1 cellular context compared by ENCODE assay signal in the genomic region with DNA sequence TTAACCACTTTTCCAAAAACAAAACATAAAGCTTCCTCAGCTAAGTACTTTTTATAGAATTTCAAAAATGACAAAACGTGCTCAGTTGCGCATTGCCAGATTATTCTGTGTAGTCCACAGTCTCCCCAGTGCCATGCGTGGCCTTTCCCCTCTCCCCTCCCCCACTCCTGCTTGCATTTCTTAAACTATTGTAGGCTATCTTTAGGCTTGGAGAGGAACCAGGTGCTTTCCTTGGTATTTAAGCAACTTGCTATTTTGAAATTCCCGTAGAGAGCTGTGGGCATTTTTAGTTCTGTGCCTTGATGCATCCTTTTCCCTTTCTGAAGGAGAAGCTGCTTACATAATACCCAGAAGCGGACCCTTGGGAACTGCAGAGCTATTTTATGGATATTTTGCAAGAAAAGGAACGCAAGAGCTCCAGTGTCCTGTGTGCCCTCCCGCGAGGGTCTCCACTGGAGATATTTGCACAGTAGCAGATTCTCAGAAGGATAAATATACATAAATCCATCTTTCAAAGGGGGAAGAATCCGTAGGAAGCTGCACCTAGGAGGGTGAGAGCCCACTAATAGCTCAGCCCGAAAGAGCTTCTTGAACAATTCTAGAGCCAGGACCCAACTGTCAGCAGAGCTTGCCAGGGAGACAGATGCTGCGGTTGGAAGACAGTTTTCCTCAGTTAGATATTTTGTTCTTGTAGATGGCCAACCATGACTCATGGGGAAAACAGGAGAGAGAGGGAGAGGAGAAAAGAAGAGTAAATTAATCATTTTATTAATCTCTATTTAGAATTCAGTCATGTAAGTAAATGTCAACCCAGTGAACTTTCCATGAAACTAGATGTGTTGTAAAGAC.
TF ChIP-seq lines count a peak whose summit lies in the region.

No MANE protein-coding gene starts in this region.

TF ChIP-seq in GM23338, 12 proteins besides CTCF, POLR2A, EP300 and RAD21:
- TF ChIP-seq, protein P1, sequence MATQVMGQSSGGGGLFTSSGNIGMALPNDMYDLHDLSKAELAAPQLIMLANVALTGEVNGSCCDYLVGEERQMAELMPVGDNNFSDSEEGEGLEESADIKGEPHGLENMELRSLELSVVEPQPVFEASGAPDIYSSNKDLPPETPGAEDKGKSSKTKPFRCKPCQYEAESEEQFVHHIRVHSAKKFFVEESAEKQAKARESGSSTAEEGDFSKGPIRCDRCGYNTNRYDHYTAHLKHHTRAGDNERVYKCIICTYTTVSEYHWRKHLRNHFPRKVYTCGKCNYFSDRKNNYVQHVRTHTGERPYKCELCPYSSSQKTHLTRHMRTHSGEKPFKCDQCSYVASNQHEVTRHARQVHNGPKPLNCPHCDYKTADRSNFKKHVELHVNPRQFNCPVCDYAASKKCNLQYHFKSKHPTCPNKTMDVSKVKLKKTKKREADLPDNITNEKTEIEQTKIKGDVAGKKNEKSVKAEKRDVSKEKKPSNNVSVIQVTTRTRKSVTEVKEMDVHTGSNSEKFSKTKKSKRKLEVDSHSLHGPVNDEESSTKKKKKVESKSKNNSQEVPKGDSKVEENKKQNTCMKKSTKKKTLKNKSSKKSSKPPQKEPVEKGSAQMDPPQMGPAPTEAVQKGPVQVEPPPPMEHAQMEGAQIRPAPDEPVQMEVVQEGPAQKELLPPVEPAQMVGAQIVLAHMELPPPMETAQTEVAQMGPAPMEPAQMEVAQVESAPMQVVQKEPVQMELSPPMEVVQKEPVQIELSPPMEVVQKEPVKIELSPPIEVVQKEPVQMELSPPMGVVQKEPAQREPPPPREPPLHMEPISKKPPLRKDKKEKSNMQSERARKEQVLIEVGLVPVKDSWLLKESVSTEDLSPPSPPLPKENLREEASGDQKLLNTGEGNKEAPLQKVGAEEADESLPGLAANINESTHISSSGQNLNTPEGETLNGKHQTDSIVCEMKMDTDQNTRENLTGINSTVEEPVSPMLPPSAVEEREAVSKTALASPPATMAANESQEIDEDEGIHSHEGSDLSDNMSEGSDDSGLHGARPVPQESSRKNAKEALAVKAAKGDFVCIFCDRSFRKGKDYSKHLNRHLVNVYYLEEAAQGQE (IDR thresholded peaks at IDR 0.05; ENCODE audit: unreplicated experiment) = no peak
- no peak for TF ChIP-seq CREB1 (CRISPR knock-in tag; IDR thresholded peaks at IDR 0.05; ENCODE audit: low read depth)
- TF ChIP-seq, protein P2, sequence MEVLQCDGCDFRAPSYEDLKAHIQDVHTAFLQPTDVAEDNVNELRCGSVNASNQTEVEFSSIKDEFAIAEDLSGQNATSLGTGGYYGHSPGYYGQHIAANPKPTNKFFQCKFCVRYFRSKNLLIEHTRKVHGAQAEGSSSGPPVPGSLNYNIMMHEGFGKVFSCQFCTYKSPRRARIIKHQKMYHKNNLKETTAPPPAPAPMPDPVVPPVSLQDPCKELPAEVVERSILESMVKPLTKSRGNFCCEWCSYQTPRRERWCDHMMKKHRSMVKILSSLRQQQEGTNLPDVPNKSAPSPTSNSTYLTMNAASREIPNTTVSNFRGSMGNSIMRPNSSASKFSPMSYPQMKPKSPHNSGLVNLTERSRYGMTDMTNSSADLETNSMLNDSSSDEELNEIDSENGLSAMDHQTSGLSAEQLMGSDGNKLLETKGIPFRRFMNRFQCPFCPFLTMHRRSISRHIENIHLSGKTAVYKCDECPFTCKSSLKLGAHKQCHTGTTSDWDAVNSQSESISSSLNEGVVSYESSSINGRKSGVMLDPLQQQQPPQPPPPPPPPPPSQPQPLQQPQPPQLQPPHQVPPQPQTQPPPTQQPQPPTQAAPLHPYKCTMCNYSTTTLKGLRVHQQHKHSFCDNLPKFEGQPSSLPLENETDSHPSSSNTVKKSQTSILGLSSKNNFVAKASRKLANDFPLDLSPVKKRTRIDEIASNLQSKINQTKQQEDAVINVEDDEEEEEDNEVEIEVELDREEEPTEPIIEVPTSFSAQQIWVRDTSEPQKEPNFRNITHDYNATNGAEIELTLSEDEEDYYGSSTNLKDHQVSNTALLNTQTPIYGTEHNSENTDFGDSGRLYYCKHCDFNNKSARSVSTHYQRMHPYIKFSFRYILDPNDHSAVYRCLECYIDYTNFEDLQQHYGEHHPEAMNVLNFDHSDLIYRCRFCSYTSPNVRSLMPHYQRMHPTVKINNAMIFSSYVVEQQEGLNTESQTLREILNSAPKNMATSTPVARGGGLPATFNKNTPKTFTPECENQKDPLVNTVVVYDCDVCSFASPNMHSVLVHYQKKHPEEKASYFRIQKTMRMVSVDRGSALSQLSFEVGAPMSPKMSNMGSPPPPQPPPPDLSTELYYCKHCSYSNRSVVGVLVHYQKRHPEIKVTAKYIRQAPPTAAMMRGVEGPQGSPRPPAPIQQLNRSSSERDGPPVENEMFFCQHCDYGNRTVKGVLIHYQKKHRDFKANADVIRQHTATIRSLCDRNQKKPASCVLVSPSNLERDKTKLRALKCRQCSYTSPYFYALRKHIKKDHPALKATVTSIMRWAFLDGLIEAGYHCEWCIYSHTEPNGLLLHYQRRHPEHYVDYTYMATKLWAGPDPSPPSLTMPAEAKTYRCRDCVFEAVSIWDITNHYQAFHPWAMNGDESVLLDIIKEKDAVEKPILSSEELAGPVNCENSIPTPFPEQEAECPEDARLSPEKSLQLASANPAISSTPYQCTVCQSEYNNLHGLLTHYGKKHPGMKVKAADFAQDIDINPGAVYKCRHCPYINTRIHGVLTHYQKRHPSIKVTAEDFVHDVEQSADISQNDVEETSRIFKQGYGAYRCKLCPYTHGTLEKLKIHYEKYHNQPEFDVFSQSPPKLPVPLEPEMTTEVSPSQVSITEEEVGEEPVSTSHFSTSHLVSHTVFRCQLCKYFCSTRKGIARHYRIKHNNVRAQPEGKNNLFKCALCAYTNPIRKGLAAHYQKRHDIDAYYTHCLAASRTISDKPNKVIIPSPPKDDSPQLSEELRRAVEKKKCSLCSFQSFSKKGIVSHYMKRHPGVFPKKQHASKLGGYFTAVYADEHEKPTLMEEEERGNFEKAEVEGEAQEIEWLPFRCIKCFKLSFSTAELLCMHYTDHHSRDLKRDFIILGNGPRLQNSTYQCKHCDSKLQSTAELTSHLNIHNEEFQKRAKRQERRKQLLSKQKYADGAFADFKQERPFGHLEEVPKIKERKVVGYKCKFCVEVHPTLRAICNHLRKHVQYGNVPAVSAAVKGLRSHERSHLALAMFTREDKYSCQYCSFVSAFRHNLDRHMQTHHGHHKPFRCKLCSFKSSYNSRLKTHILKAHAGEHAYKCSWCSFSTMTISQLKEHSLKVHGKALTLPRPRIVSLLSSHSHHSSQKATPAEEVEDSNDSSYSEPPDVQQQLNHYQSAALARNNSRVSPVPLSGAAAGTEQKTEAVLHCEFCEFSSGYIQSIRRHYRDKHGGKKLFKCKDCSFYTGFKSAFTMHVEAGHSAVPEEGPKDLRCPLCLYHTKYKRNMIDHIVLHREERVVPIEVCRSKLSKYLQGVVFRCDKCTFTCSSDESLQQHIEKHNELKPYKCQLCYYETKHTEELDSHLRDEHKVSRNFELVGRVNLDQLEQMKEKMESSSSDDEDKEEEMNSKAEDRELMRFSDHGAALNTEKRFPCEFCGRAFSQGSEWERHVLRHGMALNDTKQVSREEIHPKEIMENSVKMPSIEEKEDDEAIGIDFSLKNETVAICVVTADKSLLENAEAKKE (CRISPR knock-in tag; IDR thresholded peaks at IDR 0.05) = no peak
